In genomic region chr1:16528338-16528737, GRCh38 we compare ENCODE assay signal across 4 cellular contexts. TPM values are rescaled to one million over a fixed set of nuclear protein-coding genes. Genes with fewer than 3 reads are reported as not detected.
"Had no signal": no experiment of that assay in that cellular context is flagged by ENCODE, and none has a peak within 500 bp of the region (broad histone marks: within the 10 kb centered on the region; RNA-seq: fewer than 3 reads in every experiment).

No MANE protein-coding gene starts in this region.

RNA-seq across cellular contexts. Expression of gene RNU1-1, which starts 14.3 kb away (rescaled TPM):
- polyA plus RNA-seq: adipose tissue, adrenal gland, aorta, cardiac muscle cell had no signal
